ENCODE assay signal across 28 cellular contexts in the genomic region with DNA sequence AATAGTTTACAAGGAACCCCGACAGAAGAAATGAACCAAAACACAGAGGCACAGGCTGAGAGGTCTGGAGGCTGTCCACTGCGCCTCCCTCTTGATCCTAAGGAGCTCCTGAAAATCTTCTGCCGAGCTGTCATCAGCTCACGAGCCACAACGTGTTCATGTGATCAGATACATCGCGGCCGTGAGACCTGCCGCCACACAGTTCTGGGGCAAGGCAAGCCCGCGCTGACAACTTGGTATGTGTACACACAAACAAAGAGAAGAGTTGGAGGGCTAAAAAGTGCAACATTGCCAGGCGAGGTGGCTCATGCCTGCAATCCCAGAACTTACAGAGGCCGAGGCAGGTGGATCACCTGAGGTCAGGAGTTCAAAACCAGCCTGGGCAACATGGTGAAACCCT. TPM values are rescaled to one million over a fixed set of nuclear protein-coding genes. Genes with fewer than 3 reads are reported as not detected.
DNase-seq lines count a peak whose midpoint lies in the region; ATAC-seq, FAIRE-seq and TF ChIP-seq lines count a peak whose summit lies in the region.
"Had no signal": no experiment of that assay in that cellular context is flagged by ENCODE, and none has a peak within 500 bp of the region (broad histone marks: within the 10 kb centered on the region; RNA-seq: fewer than 3 reads in every experiment).

No MANE protein-coding gene starts in this region.

- no peaks in the 10 kb centered on the region for H3K9me3 ChIP-seq in CD4-positive, CD25-positive, alpha-beta regulatory T cell (ENCODE audit: control insufficient read depth in 2 of 2, low read length in 2 of 2)
- no peaks in the 10 kb centered on the region for H3K9me3 ChIP-seq in K562 (replicated peaks; ENCODE audit: control insufficient read depth, insufficient read depth, low read depth, low read length)
- no peaks in the 10 kb centered on the region for H3K9me3 ChIP-seq in osteoblast (ENCODE audit: low read depth, low read length)
- H3K9me3 ChIP-seq: BLaER1 had no signal

- no peak overlapping the region for H2AFZ ChIP-seq in K562 (ENCODE audit: low read depth, low read length)
- H2AFZ ChIP-seq in osteoblast (ENCODE audit: low read length) = no peak overlapping the region

- no peaks in the 10 kb centered on the region for H3K9me3 Mint-ChIP-seq in CD4-positive, CD25-positive, alpha-beta regulatory T cell
- H3K9me3 Mint-ChIP-seq in Calu3 (ENCODE audit: low read depth, unreplicated experiment) = no peaks in the 10 kb centered on the region
- H3K9me3 Mint-ChIP-seq: CD4-positive, alpha-beta T cell had no signal

- no TSS peak for BruUV-seq in K562 (replicated peaks; lab: Mats Ljungman, UMichigan)
- BruUV-seq in Calu3 (replicated peaks; lab: Mats Ljungman, UMichigan) = no TSS peak

- H3K4me3 ChIP-seq in CD4-positive, CD25-positive, alpha-beta regulatory T cell (ENCODE audit: low read depth, low read length) = no peak overlapping the region
- H3K4me3 ChIP-seq in H7 (ENCODE audit: insufficient read depth, low read depth, low read length) (no peak overlapping the region), K562 (no peak overlapping the region), osteoblast (ENCODE audit: insufficient read depth, low read length) (no peak overlapping the region), mesendoderm (ENCODE audit: low read length) (no peak overlapping the region)
- H3K4me3 ChIP-seq: BLaER1 had no signal

- H3K36me3 ChIP-seq in CD4-positive, CD25-positive, alpha-beta regulatory T cell (ENCODE audit: control insufficient read depth, insufficient read depth, low read length) = peaks cover 73% of the 10 kb centered on the region
- H3K36me3 ChIP-seq in H7 (replicated peaks; ENCODE audit: control insufficient read depth, insufficient read depth, low read length) (peaks cover 25% of the 10 kb centered on the region), K562 (ENCODE audit: control insufficient read depth, insufficient read depth, low read length) (peaks cover 64% of the 10 kb centered on the region; the same call in 2 of the 3 replicates), osteoblast (ENCODE audit: insufficient read depth, low read length) (peaks cover 68% of the 10 kb centered on the region), mesendoderm (ENCODE audit: control insufficient read depth, insufficient read depth, low read length) (peaks cover 13% of the 10 kb centered on the region)

- H4K20me1 ChIP-seq in K562 (replicated peaks; ENCODE audit: control insufficient read depth, insufficient read depth, low read length) (no peaks in the 10 kb centered on the region; the same call in 1 of the 2 replicates), osteoblast (ENCODE audit: insufficient read depth, low read length) (peaks cover 22% of the 10 kb centered on the region)

- H3K27ac ChIP-seq in CD4-positive, CD25-positive, alpha-beta regulatory T cell (ENCODE audit: insufficient read depth, low read length, poor library complexity, severe bottlenecking) = peak overlapping the region; percentile 14
- H3K27ac ChIP-seq in K562 (ENCODE audit: extremely low read depth, low read depth, low read length) = no peak overlapping the region
- no peak overlapping the region for H3K27ac ChIP-seq in osteoblast (ENCODE audit: low read depth, low read length)
- H3K27ac ChIP-seq in mesendoderm (ENCODE audit: low read depth, low read length) = no peak overlapping the region
- H3K27ac ChIP-seq: BLaER1 had no signal

- no peak for FAIRE-seq in K562 (lab: Jason Lieb, UNC)
- FAIRE-seq: A204.1, HTR-8/SVneo had no signal

- ATAC-seq in CD4-positive, CD25-positive, alpha-beta regulatory T cell (ENCODE audit: low read depth in 2 of 2) = no peak
- ATAC-seq in K562 = no peak
- ATAC-seq in HG03439 (IDR thresholded peaks at IDR 0.05; ENCODE audit: unreplicated experiment) = no peak
- ATAC-seq: PC-3, SK-N-SH treated with all-trans-retinoic acid at 6 μM for 48 hours had no signal

- 84% methylated on average over 9 of the region's 13 CpGs for WGBS in K562 (ENCODE audit: insufficient coverage, low coverage, missing lambda C conversion rate)
- WGBS in mesendoderm (ENCODE audit: extremely low coverage, insufficient coverage, low lambda C conversion rate) = no CpG with 5 or more reads among the region's 13 CpGs

- no peaks in the 10 kb centered on the region for H3K4me1 ChIP-seq in CD4-positive, CD25-positive, alpha-beta regulatory T cell (ENCODE audit: control insufficient read depth, insufficient read depth, low read length, poor library complexity, severe bottlenecking)
- peaks cover 9 to 10% of the 10 kb centered on the region in 2 experiments; a peak in 3 of 5 replicates for H3K4me1 ChIP-seq in K562 (replicated peaks in 1 of 2; ENCODE audit: control insufficient read depth in 2 of 2, insufficient read depth in 2 of 2, low read length in 2 of 2)
- H3K4me1 ChIP-seq in osteoblast (ENCODE audit: insufficient read depth, low read length) = peaks cover 5% of the 10 kb centered on the region
- H3K4me1 ChIP-seq in mesendoderm (ENCODE audit: control insufficient read depth, low read depth, low read length) = no peaks in the 10 kb centered on the region

- CTCF ChIA-PET in K562 (lab: Yijun Ruan, JAX; ENCODE audit: low intra/inter-chr PET ratio) = no interaction called here
- CTCF ChIA-PET in Calu3 (lab: Charles Lee) = interaction anchor here (0.8 kb wide), 1 partner anchor 184 kb away, joined by 3 read pairs; no protein-coding TSS in a partner anchor

- no peak overlapping the region for H2BK15ac ChIP-seq in mesendoderm (replicated peaks; ENCODE audit: low read depth)

- no peaks in the 10 kb centered on the region for H3K9me1 ChIP-seq in K562 (ENCODE audit: control insufficient read depth, insufficient read depth, low read length)

- no peak for TF ChIP-seq POLR2A in K562 (conservative IDR thresholded peaks at IDR 0.05)

- peaks cover 1 to 19% (median 4%) of the 10 kb centered on the region in 4 donors for H3K4me1 Mint-ChIP-seq in CD4-positive, CD25-positive, alpha-beta regulatory T cell
- no peaks in the 10 kb centered on the region for H3K4me1 Mint-ChIP-seq in Calu3 (ENCODE audit: low read depth, unreplicated experiment)

- no peak overlapping the region for H3K4ac ChIP-seq in mesendoderm (ENCODE audit: low read depth, low read length)

- no peak overlapping the region for H4K5ac ChIP-seq in mesendoderm (ENCODE audit: low read length)

- H3K9ac ChIP-seq in K562 (ENCODE audit: insufficient read depth in 1 of 2, low read depth in 2 of 2, low read length in 2 of 2) = no peak overlapping the region
- H3K9ac ChIP-seq in mesendoderm (ENCODE audit: low read length) = no peak overlapping the region
- H3K9ac ChIP-seq: BLaER1 had no signal

- H3K79me2 ChIP-seq in K562 (ENCODE audit: control insufficient read depth, insufficient read depth, low read length) (no peaks in the 10 kb centered on the region), osteoblast (ENCODE audit: insufficient read depth, low read length) (peaks cover 8% of the 10 kb centered on the region), mesendoderm (ENCODE audit: control insufficient read depth, insufficient read depth, low read length) (no peaks in the 10 kb centered on the region)

- TF ChIP-seq CTCF in K562 (IDR thresholded peaks at IDR 0.05 in 2 of 3, conservative IDR thresholded peaks at IDR 0.05 in 1 of 3; ENCODE audit: insufficient read depth in 2 of 3, low read depth in 1 of 3, low read length in 3 of 3) = no peak
- no peak for TF ChIP-seq CTCF in osteoblast (IDR thresholded peaks at IDR 0.05; ENCODE audit: extremely low read depth, low read depth, low read length)
- TF ChIP-seq CTCF in Calu3 (IDR thresholded peaks at IDR 0.05; ENCODE audit: unreplicated experiment) = no peak

- H3K27ac Mint-ChIP-seq in CD4-positive, CD25-positive, alpha-beta regulatory T cell = no peak overlapping the region
- no peak overlapping the region for H3K27ac Mint-ChIP-seq in Calu3 (ENCODE audit: unreplicated experiment)
- H3K27ac Mint-ChIP-seq: CD4-positive, alpha-beta T cell had no signal

- H3K18ac ChIP-seq in mesendoderm (ENCODE audit: low read length) = no peak overlapping the region

- TF ChIP-seq RAD21 in K562 (CRISPR knock-in tag; conservative IDR thresholded peaks at IDR 0.05 in 1 of 2, IDR thresholded peaks at IDR 0.05 in 1 of 2) = no peak

- peaks cover 2% of the 10 kb centered on the region for H3K79me1 ChIP-seq in mesendoderm (ENCODE audit: low read length)

- no peaks in the 10 kb centered on the region for H3K27me3 ChIP-seq in CD4-positive, CD25-positive, alpha-beta regulatory T cell (ENCODE audit: control insufficient read depth, insufficient read depth, low read length)
- H3K27me3 ChIP-seq in H7 (ENCODE audit: control insufficient read depth, insufficient read depth, low read length) (no peaks in the 10 kb centered on the region), K562 (ENCODE audit: control insufficient read depth in 2 of 2, insufficient read depth in 2 of 2, low read length in 2 of 2) (no peaks in the 10 kb centered on the region), osteoblast (ENCODE audit: insufficient read depth, low read length) (no peaks in the 10 kb centered on the region), mesendoderm (ENCODE audit: insufficient read depth, low read length, poor library complexity) (no peaks in the 10 kb centered on the region)
- H3K27me3 ChIP-seq: BLaER1 had no signal

- DNase-seq in CD4-positive, CD25-positive, alpha-beta regulatory T cell = no peak
- peak; percentile 9 for DNase-seq in H7
- DNase-seq in K562 (ENCODE audit: extremely low read depth in 1 of 4, low spot score in 3 of 4) = no peak
- peak; percentile 5 for DNase-seq in osteoblast (ENCODE audit: insufficient read length, low spot score, missing footprints)
- no peak for DNase-seq in mesendoderm
- DNase-seq in Calu3 = no peak
- DNase-seq: CD4-positive, alpha-beta T cell; DMS53; GOT3; HCEC 1CT; KBM-7; MV-4-11; NCI-H1105; NCI-H2029; NCI-H446; NCI-H524 treated with DMSO at 0.1 percent for 48 hours; NCI-H774; PC-3 had no signal

- no peak overlapping the region for H2BK5ac ChIP-seq in mesendoderm (ENCODE audit: low read length)

- no peak overlapping the region for H3K23ac ChIP-seq in mesendoderm (ENCODE audit: low read length)

- no peak overlapping the region for H3K56ac ChIP-seq in mesendoderm (ENCODE audit: low read length)

- no peak overlapping the region for H3K4me2 ChIP-seq in K562 (ENCODE audit: insufficient read depth, low read length)
- no peak overlapping the region for H3K4me2 ChIP-seq in osteoblast (ENCODE audit: insufficient read depth, low read length)
- H3K4me2 ChIP-seq in mesendoderm (ENCODE audit: low read length) = no peak overlapping the region
- H3K4me2 ChIP-seq: BLaER1 had no signal

- in situ Hi-C loops in K562 (cut with MboI) = no loop called here

- no peaks in the 10 kb centered on the region for H3K27me3 Mint-ChIP-seq in CD4-positive, CD25-positive, alpha-beta regulatory T cell
- H3K27me3 Mint-ChIP-seq in Calu3 (ENCODE audit: unreplicated experiment) = no peaks in the 10 kb centered on the region
- H3K27me3 Mint-ChIP-seq: CD4-positive, alpha-beta T cell had no signal

- no peak overlapping the region for H3K4me3 Mint-ChIP-seq in CD4-positive, CD25-positive, alpha-beta regulatory T cell
- no peak overlapping the region for H3K4me3 Mint-ChIP-seq in Calu3 (ENCODE audit: low read depth, unreplicated experiment)
- H3K4me3 Mint-ChIP-seq: CD4-positive, alpha-beta T cell had no signal

- no peak overlapping the region for H2BK120ac ChIP-seq in mesendoderm (ENCODE audit: low read depth, low read length)

- no peak for TF ChIP-seq EP300 in K562 (IDR thresholded peaks at IDR 0.05; ENCODE audit: low read length)

- intact Hi-C loops in K562 (cut with micrococcal nuclease) (no loop called here), Calu3 (cut with micrococcal nuclease; ENCODE audit: unreplicated experiment) (no loop called here)

- POLR2A ChIA-PET in K562 (lab: Yijun Ruan, JAX) = interaction anchor here (1.5 kb wide), 1 partner anchor 9 kb away, joined by 4 read pairs; no protein-coding TSS in a partner anchor

- no peak overlapping the region for H2AK5ac ChIP-seq in mesendoderm (ENCODE audit: low read length)

- H3K36me3 Mint-ChIP-seq in CD4-positive, CD25-positive, alpha-beta regulatory T cell = peaks cover 25% of the 10 kb centered on the region
- H3K36me3 Mint-ChIP-seq in Calu3 (ENCODE audit: insufficient read depth, unreplicated experiment) = peaks cover 51% of the 10 kb centered on the region

- no peak overlapping the region for H4K8ac ChIP-seq in mesendoderm (ENCODE audit: low read depth, low read length)

RNA-seq across cellular contexts. Expression of gene EXOC7, which starts 7.6 kb away (rescaled TPM):
- 105 TPM for total RNA-seq in CD4-positive, CD25-positive, alpha-beta regulatory T cell
- 10 to 100 TPM; 41.3 to 47.6 (median 45.0) TPM for polyA plus RNA-seq in CD4-positive, CD25-positive, alpha-beta regulatory T cell
- 80.3 and 87.7 TPM in 2 replicates for total RNA-seq in H7 (2014; rRNA removed; shearing (Covaris generic))
- total RNA-seq in K562 (2011; cell fraction: chromatin; rRNA removed; ENCODE audit: low replicate concordance) = 106 and 307 TPM in 2 replicates
- total RNA-seq in K562 (2011; cell fraction: nucleolus; rRNA removed) = 138 and 157 TPM in 2 replicates
- 108 and 119 TPM in 2 replicates for total RNA-seq in K562 (2011; cell fraction: nucleoplasm; rRNA removed)
- total RNA-seq in K562 (2014; rRNA removed) (35.0 and 35.5 TPM in 2 replicates), K562 (2014; rRNA removed; fragmentation: Illumina TruSeq; extraction: Trizol) (29.0 and 30.3 TPM in 2 replicates), K562 (2015; rRNA removed; fragmentation: Illumina TruSeq; extraction: Trizol) (36.3 and 42.4 TPM in 2 replicates), K562 (2021) (53.1 and 57.0 TPM in 2 replicates), osteoblast (102 TPM in 2 replicates), Calu3 (2022) (122 and 137 TPM in 2 replicates)
- polyA plus RNA-seq in K562 (2011; rRNA removed) (36.5 and 37.1 TPM in 2 replicates), K562 (2014; fragmentation: Illumina TruSeq; extraction: Trizol) (27.8 and 31.2 TPM in 2 replicates), K562 (2014; fragmentation: Nextera tagmentation; extraction: Ambion mirVana) (10 to 100 TPM; 18.6 to 20.2 TPM), K562 (2014; rRNA removed) (30.5 and 36.2 TPM in 2 replicates)
- polyA plus RNA-seq in K562 (2011; cell fraction: cytosol; rRNA removed) = 30.9 and 53.6 TPM in 2 replicates
- polyA plus RNA-seq in K562 (2011; cell fraction: nucleus; rRNA removed) = 85.3 and 123 TPM in 2 replicates
- polyA plus RNA-seq in K562 (2012) = 44.4 and 49.7 TPM in 2 replicates
- 31.0 and 40.9 TPM in 2 replicates for polyA minus RNA-seq in K562 (2011; rRNA and poly(A)+ RNA removed)
- polyA minus RNA-seq in K562 (2011; cell fraction: cytosol; rRNA and poly(A)+ RNA removed) = 32.9 and 34.2 TPM in 2 replicates
- polyA minus RNA-seq in K562 (2011; cell fraction: nucleus; rRNA and poly(A)+ RNA removed) = 58.6 and 66.9 TPM in 2 replicates
- polyA plus RNA-seq in mesendoderm (2013, experiment 1 of 2) = 58.1 TPM
- polyA plus RNA-seq in mesendoderm (2013, experiment 2 of 2) = 61.9 TPM

RNA-seq across cellular contexts. Expression of gene ZACN, which starts 17.0 kb away (rescaled TPM):
- 0.42 TPM for total RNA-seq in CD4-positive, CD25-positive, alpha-beta regulatory T cell
- polyA plus RNA-seq in CD4-positive, CD25-positive, alpha-beta regulatory T cell = 1 to 10 TPM in 1 of 4 donors, under 1 TPM in 3; 0.24 to 2.0 (median 0.62) TPM
- total RNA-seq in H7 (2014; rRNA removed; shearing (Covaris generic)) = 0.48 and 0.59 TPM in 2 replicates
- 0.32 TPM in 1 of 2 replicates, not detected in the other for total RNA-seq in K562 (2011; cell fraction: chromatin; rRNA removed; ENCODE audit: low replicate concordance)
- total RNA-seq in K562 (2011; cell fraction: nucleolus; rRNA removed) = 0.13 TPM in 1 of 2 replicates, not detected in the other
- not detected in 2 replicates for total RNA-seq in K562 (2011; cell fraction: nucleoplasm; rRNA removed)
- total RNA-seq in K562 (2014; rRNA removed) (not detected in 2 replicates), K562 (2014; rRNA removed; fragmentation: Illumina TruSeq; extraction: Trizol) (not detected in 2 replicates), K562 (2015; rRNA removed; fragmentation: Illumina TruSeq; extraction: Trizol) (not detected in 2 replicates), K562 (2021) (0.07 TPM in 1 of 2 replicates, not detected in the other), osteoblast (not detected in 2 replicates), Calu3 (2022) (0.17 and 0.34 TPM in 2 replicates)
- polyA plus RNA-seq in K562 (2011; rRNA removed) (not detected in 2 replicates), K562 (2014; fragmentation: Illumina TruSeq; extraction: Trizol) (not detected in 2 replicates), K562 (2014; fragmentation: Nextera tagmentation; extraction: Ambion mirVana) (not detected), K562 (2014; rRNA removed) (not detected in 2 replicates)
- polyA plus RNA-seq in K562 (2011; cell fraction: cytosol; rRNA removed) = not detected in 2 replicates
- 0.07 and 0.20 TPM in 2 replicates for polyA plus RNA-seq in K562 (2011; cell fraction: nucleus; rRNA removed)
- polyA plus RNA-seq in K562 (2012) = 3.9 and 6.5 TPM in 2 replicates
- not detected in 2 replicates for polyA minus RNA-seq in K562 (2011; rRNA and poly(A)+ RNA removed)
- polyA minus RNA-seq in K562 (2011; cell fraction: cytosol; rRNA and poly(A)+ RNA removed) = not detected in 2 replicates
- not detected in 2 replicates for polyA minus RNA-seq in K562 (2011; cell fraction: nucleus; rRNA and poly(A)+ RNA removed)
- polyA plus RNA-seq in mesendoderm (2013, experiment 1 of 2) = 0.03 TPM
- polyA plus RNA-seq in mesendoderm (2013, experiment 2 of 2) = 0.01 TPM
- total RNA-seq: Daoy, G401, LHCN-M2, MCF 10A had no signal
- polyA plus RNA-seq: AG04450 had no signal

RNA-seq across cellular contexts. Expression of gene GALR2, which starts 21.4 kb away (rescaled TPM):
- 0.86 TPM for total RNA-seq in CD4-positive, CD25-positive, alpha-beta regulatory T cell
- under 1 TPM in 2 of 4 donors, not detected in 2; 0.41 to 0.62 TPM for polyA plus RNA-seq in CD4-positive, CD25-positive, alpha-beta regulatory T cell
- 1.8 and 2.0 TPM in 2 replicates for total RNA-seq in H7 (2014; rRNA removed; shearing (Covaris generic))
- total RNA-seq in K562 (2011; cell fraction: chromatin; rRNA removed; ENCODE audit: low replicate concordance) = not detected in 2 replicates
- total RNA-seq in K562 (2011; cell fraction: nucleolus; rRNA removed) = 0.17 TPM in 1 of 2 replicates, not detected in the other
- not detected in 2 replicates for total RNA-seq in K562 (2011; cell fraction: nucleoplasm; rRNA removed)
- total RNA-seq in K562 (2014; rRNA removed) = not detected in 2 replicates
- total RNA-seq in K562 (2014; rRNA removed; fragmentation: Illumina TruSeq; extraction: Trizol) = not detected in 2 replicates
- not detected in 2 replicates for total RNA-seq in K562 (2015; rRNA removed; fragmentation: Illumina TruSeq; extraction: Trizol)
- not detected in 2 replicates for total RNA-seq in K562 (2021)
- not detected in 2 replicates for polyA plus RNA-seq in K562 (2011; rRNA removed)
- 0.18 TPM in 1 of 2 replicates, not detected in the other for polyA plus RNA-seq in K562 (2011; cell fraction: cytosol; rRNA removed)
- not detected in 2 replicates for polyA plus RNA-seq in K562 (2011; cell fraction: nucleus; rRNA removed)
- not detected in 2 replicates for polyA plus RNA-seq in K562 (2012)
- not detected in 2 replicates for polyA plus RNA-seq in K562 (2014; fragmentation: Illumina TruSeq; extraction: Trizol)
- not detected for polyA plus RNA-seq in K562 (2014; fragmentation: Nextera tagmentation; extraction: Ambion mirVana)
- 0.34 TPM in 1 of 2 replicates, not detected in the other for polyA plus RNA-seq in K562 (2014; rRNA removed)
- polyA minus RNA-seq in K562 (2011; rRNA and poly(A)+ RNA removed) = not detected in 2 replicates
- polyA minus RNA-seq in K562 (2011; cell fraction: cytosol; rRNA and poly(A)+ RNA removed) = not detected in 2 replicates
- not detected in 2 replicates for polyA minus RNA-seq in K562 (2011; cell fraction: nucleus; rRNA and poly(A)+ RNA removed)
- total RNA-seq in osteoblast = 0.29 TPM in 1 of 2 replicates, not detected in the other
- polyA plus RNA-seq in mesendoderm (2013, experiment 1 of 2) = 0.24 TPM
- polyA plus RNA-seq in mesendoderm (2013, experiment 2 of 2) = 0.15 TPM
- 0.27 and 0.61 TPM in 2 replicates for total RNA-seq in Calu3 (2022)
- total RNA-seq: Daoy, LHCN-M2 had no signal
- polyA plus RNA-seq: AG04450 had no signal

RNA-seq across cellular contexts. Expression of gene SRP68, which starts 23.6 kb away (rescaled TPM):
- total RNA-seq in CD4-positive, CD25-positive, alpha-beta regulatory T cell = 68.8 TPM
- 10 to 100 TPM; 71.6 to 81.0 (median 74.5) TPM for polyA plus RNA-seq in CD4-positive, CD25-positive, alpha-beta regulatory T cell
- total RNA-seq in H7 (2014; rRNA removed; shearing (Covaris generic)) = 31.4 and 33.4 TPM in 2 replicates
- total RNA-seq in K562 (2011; cell fraction: chromatin; rRNA removed; ENCODE audit: low replicate concordance) = 133 and 147 TPM in 2 replicates
- 62.8 and 73.2 TPM in 2 replicates for total RNA-seq in K562 (2011; cell fraction: nucleolus; rRNA removed)
- total RNA-seq in K562 (2011; cell fraction: nucleoplasm; rRNA removed) = 99.2 and 124 TPM in 2 replicates
- total RNA-seq in K562 (2014; rRNA removed) = 29.8 and 35.3 TPM in 2 replicates
- total RNA-seq in K562 (2014; rRNA removed; fragmentation: Illumina TruSeq; extraction: Trizol) = 32.4 and 33.8 TPM in 2 replicates
- 33.6 and 36.2 TPM in 2 replicates for total RNA-seq in K562 (2015; rRNA removed; fragmentation: Illumina TruSeq; extraction: Trizol)
- total RNA-seq in K562 (2021) = 73.5 and 77.4 TPM in 2 replicates
- polyA plus RNA-seq in K562 (2011; rRNA removed) = 79.6 and 93.4 TPM in 2 replicates
- polyA plus RNA-seq in K562 (2011; cell fraction: cytosol; rRNA removed) = 55.4 and 75.0 TPM in 2 replicates
- 49.7 and 56.7 TPM in 2 replicates for polyA plus RNA-seq in K562 (2011; cell fraction: nucleus; rRNA removed)
- 73.7 and 81.8 TPM in 2 replicates for polyA plus RNA-seq in K562 (2012)
- polyA plus RNA-seq in K562 (2014; fragmentation: Illumina TruSeq; extraction: Trizol) = 85.7 and 92.6 TPM in 2 replicates
- polyA plus RNA-seq in K562 (2014; fragmentation: Nextera tagmentation; extraction: Ambion mirVana) = 10 to 100 TPM; 29.4 to 31.4 TPM
- 62.8 and 63.5 TPM in 2 replicates for polyA plus RNA-seq in K562 (2014; rRNA removed)
- 82.1 and 85.9 TPM in 2 replicates for polyA minus RNA-seq in K562 (2011; rRNA and poly(A)+ RNA removed)
- 40.9 and 46.4 TPM in 2 replicates for polyA minus RNA-seq in K562 (2011; cell fraction: cytosol; rRNA and poly(A)+ RNA removed)
- 22.2 and 39.0 TPM in 2 replicates for polyA minus RNA-seq in K562 (2011; cell fraction: nucleus; rRNA and poly(A)+ RNA removed)
- total RNA-seq in osteoblast = 22.7 and 25.3 TPM in 2 replicates
- polyA plus RNA-seq in mesendoderm (2013, experiment 1 of 2) = 61.7 TPM
- 60.7 TPM for polyA plus RNA-seq in mesendoderm (2013, experiment 2 of 2)
- total RNA-seq in Calu3 (2022) = 80.7 and 84.5 TPM in 2 replicates

RNA-seq across cellular contexts. Expression of gene FOXJ1, which starts 45.1 kb away (rescaled TPM):
- total RNA-seq in CD4-positive, CD25-positive, alpha-beta regulatory T cell = 1.0 TPM
- polyA plus RNA-seq in CD4-positive, CD25-positive, alpha-beta regulatory T cell = under 1 TPM in 2 of 4 donors, not detected in 2; 0.14 to 0.24 TPM
- total RNA-seq in H7 (2014; rRNA removed; shearing (Covaris generic)) = 2.0 and 3.3 TPM in 2 replicates
- not detected in 2 replicates for total RNA-seq in K562 (2011; cell fraction: chromatin; rRNA removed; ENCODE audit: low replicate concordance)
- not detected in 2 replicates for total RNA-seq in K562 (2011; cell fraction: nucleolus; rRNA removed)
- not detected in 2 replicates for total RNA-seq in K562 (2011; cell fraction: nucleoplasm; rRNA removed)
- total RNA-seq in K562 (2014; rRNA removed) (not detected in 2 replicates), K562 (2014; rRNA removed; fragmentation: Illumina TruSeq; extraction: Trizol) (not detected in 2 replicates), K562 (2015; rRNA removed; fragmentation: Illumina TruSeq; extraction: Trizol) (not detected in 2 replicates), K562 (2021) (0.07 TPM in 2 replicates), osteoblast (not detected in 2 replicates), Calu3 (2022) (0.15 TPM in 1 of 2 replicates, not detected in the other)
- polyA plus RNA-seq in K562 (2011; rRNA removed) (not detected in 2 replicates), K562 (2014; fragmentation: Illumina TruSeq; extraction: Trizol) (not detected in 2 replicates), K562 (2014; fragmentation: Nextera tagmentation; extraction: Ambion mirVana) (not detected), K562 (2014; rRNA removed) (not detected in 2 replicates)
- 0.03 TPM in 1 of 2 replicates, not detected in the other for polyA plus RNA-seq in K562 (2011; cell fraction: cytosol; rRNA removed)
- polyA plus RNA-seq in K562 (2011; cell fraction: nucleus; rRNA removed) = not detected in 2 replicates
- 0.06 TPM in 1 of 2 replicates, not detected in the other for polyA plus RNA-seq in K562 (2012)
- not detected in 2 replicates for polyA minus RNA-seq in K562 (2011; rRNA and poly(A)+ RNA removed)
- polyA minus RNA-seq in K562 (2011; cell fraction: cytosol; rRNA and poly(A)+ RNA removed) = not detected in 2 replicates
- polyA minus RNA-seq in K562 (2011; cell fraction: nucleus; rRNA and poly(A)+ RNA removed) = 0.11 TPM in 1 of 2 replicates, not detected in the other
- 0.06 TPM for polyA plus RNA-seq in mesendoderm (2013, experiment 1 of 2)
- 0.08 TPM for polyA plus RNA-seq in mesendoderm (2013, experiment 2 of 2)
- total RNA-seq: Daoy, LHCN-M2, MCF 10A had no signal
- polyA plus RNA-seq: AG04450 had no signal

Comparison
In these comparisons a context has a peak if more than half of its experiments do, and no peak if none do; other contexts are left out.
1. DNase-seq: peak in H7 (single experiment) and osteoblast (single experiment); none in CD4-positive, CD25-positive, alpha-beta regulatory T cell (0 of 3), K562 (0 of 4), mesendoderm (single experiment) and Calu3 (single experiment).